ENCODE assay signal across 2 cellular contexts in the genomic region with DNA sequence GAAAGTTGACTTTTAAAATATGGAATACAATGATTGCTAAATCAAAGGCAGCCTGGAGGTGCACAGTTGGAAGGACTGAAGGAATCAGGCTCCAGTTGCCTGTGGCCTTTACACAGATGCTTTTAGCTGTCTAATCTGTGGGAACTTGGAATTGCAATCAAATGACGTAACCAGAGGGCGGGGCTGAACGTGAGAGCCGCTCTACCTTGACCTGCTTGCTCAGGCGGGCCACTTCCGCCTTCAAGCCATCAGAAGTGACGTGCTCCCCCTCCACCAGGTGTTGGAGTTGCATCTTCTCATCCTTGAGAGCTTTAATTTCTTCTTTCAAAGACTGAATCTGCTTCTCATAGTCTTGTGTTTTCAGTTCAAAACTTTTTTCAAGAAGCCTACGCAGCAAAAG.
TF ChIP-seq lines count a peak whose summit lies in the region.

No MANE protein-coding gene starts in this region.

TF ChIP-seq in HEK293, 187 proteins besides CTCF, POLR2A, EP300 and RAD21 (continued from another document):
- TF ChIP-seq, protein P1, sequence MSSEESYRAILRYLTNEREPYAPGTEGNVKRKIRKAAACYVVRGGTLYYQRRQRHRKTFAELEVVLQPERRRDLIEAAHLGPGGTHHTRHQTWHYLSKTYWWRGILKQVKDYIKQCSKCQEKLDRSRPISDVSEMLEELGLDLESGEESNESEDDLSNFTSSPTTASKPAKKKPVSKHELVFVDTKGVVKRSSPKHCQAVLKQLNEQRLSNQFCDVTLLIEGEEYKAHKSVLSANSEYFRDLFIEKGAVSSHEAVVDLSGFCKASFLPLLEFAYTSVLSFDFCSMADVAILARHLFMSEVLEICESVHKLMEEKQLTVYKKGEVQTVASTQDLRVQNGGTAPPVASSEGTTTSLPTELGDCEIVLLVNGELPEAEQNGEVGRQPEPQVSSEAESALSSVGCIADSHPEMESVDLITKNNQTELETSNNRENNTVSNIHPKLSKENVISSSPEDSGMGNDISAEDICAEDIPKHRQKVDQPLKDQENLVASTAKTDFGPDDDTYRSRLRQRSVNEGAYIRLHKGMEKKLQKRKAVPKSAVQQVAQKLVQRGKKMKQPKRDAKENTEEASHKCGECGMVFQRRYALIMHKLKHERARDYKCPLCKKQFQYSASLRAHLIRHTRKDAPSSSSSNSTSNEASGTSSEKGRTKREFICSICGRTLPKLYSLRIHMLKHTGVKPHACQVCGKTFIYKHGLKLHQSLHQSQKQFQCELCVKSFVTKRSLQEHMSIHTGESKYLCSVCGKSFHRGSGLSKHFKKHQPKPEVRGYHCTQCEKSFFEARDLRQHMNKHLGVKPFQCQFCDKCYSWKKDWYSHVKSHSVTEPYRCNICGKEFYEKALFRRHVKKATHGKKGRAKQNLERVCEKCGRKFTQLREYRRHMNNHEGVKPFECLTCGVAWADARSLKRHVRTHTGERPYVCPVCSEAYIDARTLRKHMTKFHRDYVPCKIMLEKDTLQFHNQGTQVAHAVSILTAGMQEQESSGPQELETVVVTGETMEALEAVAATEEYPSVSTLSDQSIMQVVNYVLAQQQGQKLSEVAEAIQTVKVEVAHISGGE (tag by site-specific recombination; conservative IDR thresholded peaks at IDR 0.05; ENCODE audit: low read depth) = no peak
- TF ChIP-seq ZNF501 (tag by site-specific recombination; IDR thresholded peaks at IDR 0.05) (no peak), ZIC2 (tag by site-specific recombination; IDR thresholded peaks at IDR 0.05) (no peak), ZNF10 (tag by site-specific recombination; IDR thresholded peaks at IDR 0.05) (no peak), KLF1 (tag by site-specific recombination; IDR thresholded peaks at IDR 0.05) (no peak), ZNF530 (tag by site-specific recombination; IDR thresholded peaks at IDR 0.05; ENCODE audit: low read depth) (no peak), ZNF292 (tag by site-specific recombination; IDR thresholded peaks at IDR 0.05; ENCODE audit: borderline replicate concordance, low read depth) (no peak), ZNF624 (tag by site-specific recombination; IDR thresholded peaks at IDR 0.05) (no peak), ZNF785 (tag by site-specific recombination; IDR thresholded peaks at IDR 0.05) (no peak), ZNF211 (tag by site-specific recombination; IDR thresholded peaks at IDR 0.05; ENCODE audit: low read depth) (no peak), SETDB1 (IDR thresholded peaks at IDR 0.05; ENCODE audit: insufficient read length, low read length) (no peak), ZNF837 (tag by site-specific recombination; IDR thresholded peaks at IDR 0.05) (no peak)
- TF ChIP-seq, protein P2, sequence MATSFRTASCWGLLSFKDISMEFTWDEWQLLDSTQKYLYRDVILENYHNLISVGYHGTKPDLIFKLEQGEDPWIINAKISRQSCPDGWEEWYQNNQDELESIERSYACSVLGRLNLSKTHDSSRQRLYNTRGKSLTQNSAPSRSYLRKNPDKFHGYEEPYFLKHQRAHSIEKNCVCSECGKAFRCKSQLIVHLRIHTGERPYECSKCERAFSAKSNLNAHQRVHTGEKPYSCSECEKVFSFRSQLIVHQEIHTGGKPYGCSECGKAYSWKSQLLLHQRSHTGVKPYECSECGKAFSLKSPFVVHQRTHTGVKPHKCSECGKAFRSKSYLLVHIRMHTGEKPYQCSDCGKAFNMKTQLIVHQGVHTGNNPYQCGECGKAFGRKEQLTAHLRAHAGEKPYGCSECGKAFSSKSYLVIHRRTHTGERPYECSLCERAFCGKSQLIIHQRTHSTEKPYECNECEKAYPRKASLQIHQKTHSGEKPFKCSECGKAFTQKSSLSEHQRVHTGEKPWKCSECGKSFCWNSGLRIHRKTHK (tag by site-specific recombination; IDR thresholded peaks at IDR 0.05) = no peak
- TF ChIP-seq, protein P3, sequence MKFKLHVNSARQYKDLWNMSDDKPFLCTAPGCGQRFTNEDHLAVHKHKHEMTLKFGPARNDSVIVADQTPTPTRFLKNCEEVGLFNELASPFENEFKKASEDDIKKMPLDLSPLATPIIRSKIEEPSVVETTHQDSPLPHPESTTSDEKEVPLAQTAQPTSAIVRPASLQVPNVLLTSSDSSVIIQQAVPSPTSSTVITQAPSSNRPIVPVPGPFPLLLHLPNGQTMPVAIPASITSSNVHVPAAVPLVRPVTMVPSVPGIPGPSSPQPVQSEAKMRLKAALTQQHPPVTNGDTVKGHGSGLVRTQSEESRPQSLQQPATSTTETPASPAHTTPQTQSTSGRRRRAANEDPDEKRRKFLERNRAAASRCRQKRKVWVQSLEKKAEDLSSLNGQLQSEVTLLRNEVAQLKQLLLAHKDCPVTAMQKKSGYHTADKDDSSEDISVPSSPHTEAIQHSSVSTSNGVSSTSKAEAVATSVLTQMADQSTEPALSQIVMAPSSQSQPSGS (tag by site-specific recombination; IDR thresholded peaks at IDR 0.05; ENCODE audit: low read depth) = peak; percentile 63

TF ChIP-seq in HepG2, 621 proteins besides CTCF, POLR2A, EP300 and RAD21 (continued from another document):
- TF ChIP-seq, protein P4, sequence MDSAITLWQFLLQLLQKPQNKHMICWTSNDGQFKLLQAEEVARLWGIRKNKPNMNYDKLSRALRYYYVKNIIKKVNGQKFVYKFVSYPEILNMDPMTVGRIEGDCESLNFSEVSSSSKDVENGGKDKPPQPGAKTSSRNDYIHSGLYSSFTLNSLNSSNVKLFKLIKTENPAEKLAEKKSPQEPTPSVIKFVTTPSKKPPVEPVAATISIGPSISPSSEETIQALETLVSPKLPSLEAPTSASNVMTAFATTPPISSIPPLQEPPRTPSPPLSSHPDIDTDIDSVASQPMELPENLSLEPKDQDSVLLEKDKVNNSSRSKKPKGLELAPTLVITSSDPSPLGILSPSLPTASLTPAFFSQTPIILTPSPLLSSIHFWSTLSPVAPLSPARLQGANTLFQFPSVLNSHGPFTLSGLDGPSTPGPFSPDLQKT (CRISPR knock-in tag; IDR thresholded peaks at IDR 0.05; ENCODE audit: borderline replicate concordance) = no peak
- TF ChIP-seq, protein P5, sequence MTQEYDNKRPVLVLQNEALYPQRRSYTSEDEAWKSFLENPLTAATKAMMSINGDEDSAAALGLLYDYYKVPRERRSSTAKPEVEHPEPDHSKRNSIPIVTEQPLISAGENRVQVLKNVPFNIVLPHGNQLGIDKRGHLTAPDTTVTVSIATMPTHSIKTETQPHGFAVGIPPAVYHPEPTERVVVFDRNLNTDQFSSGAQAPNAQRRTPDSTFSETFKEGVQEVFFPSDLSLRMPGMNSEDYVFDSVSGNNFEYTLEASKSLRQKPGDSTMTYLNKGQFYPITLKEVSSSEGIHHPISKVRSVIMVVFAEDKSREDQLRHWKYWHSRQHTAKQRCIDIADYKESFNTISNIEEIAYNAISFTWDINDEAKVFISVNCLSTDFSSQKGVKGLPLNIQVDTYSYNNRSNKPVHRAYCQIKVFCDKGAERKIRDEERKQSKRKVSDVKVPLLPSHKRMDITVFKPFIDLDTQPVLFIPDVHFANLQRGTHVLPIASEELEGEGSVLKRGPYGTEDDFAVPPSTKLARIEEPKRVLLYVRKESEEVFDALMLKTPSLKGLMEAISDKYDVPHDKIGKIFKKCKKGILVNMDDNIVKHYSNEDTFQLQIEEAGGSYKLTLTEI (CRISPR knock-in tag; conservative IDR thresholded peaks at IDR 0.05) = no peak
- TF ChIP-seq, protein P6, sequence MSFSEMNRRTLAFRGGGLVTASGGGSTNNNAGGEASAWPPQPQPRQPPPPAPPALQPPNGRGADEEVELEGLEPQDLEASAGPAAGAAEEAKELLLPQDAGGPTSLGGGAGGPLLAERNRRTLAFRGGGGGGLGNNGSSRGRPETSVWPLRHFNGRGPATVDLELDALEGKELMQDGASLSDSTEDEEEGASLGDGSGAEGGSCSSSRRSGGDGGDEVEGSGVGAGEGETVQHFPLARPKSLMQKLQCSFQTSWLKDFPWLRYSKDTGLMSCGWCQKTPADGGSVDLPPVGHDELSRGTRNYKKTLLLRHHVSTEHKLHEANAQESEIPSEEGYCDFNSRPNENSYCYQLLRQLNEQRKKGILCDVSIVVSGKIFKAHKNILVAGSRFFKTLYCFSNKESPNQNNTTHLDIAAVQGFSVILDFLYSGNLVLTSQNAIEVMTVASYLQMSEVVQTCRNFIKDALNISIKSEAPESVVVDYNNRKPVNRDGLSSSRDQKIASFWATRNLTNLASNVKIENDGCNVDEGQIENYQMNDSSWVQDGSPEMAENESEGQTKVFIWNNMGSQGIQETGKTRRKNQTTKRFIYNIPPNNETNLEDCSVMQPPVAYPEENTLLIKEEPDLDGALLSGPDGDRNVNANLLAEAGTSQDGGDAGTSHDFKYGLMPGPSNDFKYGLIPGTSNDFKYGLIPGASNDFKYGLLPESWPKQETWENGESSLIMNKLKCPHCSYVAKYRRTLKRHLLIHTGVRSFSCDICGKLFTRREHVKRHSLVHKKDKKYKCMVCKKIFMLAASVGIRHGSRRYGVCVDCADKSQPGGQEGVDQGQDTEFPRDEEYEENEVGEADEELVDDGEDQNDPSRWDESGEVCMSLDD (CRISPR knock-in tag; IDR thresholded peaks at IDR 0.05; ENCODE audit: borderline replicate concordance) = no peak
TF ChIP-seq in HepG2: peak in this region for 0.
